Comparison of ENCODE assay signal across 1 cellular context in genomic region chr1:202154766-202155477, GRCh38.
TF ChIP-seq lines count a peak whose summit lies in the region.

No MANE protein-coding gene starts in this region.

TF ChIP-seq in K562, 482 proteins besides CTCF, POLR2A, EP300 and RAD21 (continued from another document and continues in another):
- TF ChIP-seq E2F8 (IDR thresholded peaks at IDR 0.05; ENCODE audit: low read depth, partially characterized antibody) (peak; percentile 12), MTA3 (IDR thresholded peaks at IDR 0.05; ENCODE audit: borderline replicate concordance) (no peak; the same call in 1 of the 2 replicates), JUND (IDR thresholded peaks at IDR 0.05; ENCODE audit: borderline replicate concordance, low read depth, low read length) (peak; percentile 36; the same call in 1 of the 2 replicates), JUND (tag; IDR thresholded peaks at IDR 0.05; ENCODE audit: borderline replicate concordance, low read depth, low read length) (no peak; the same call in 2 of the 3 replicates), ZNF224 (CRISPR knock-in tag; IDR thresholded peaks at IDR 0.05) (no peak), EZH2 (IDR thresholded peaks at IDR 0.05; ENCODE audit: borderline replicate concordance, low read depth, low read length) (no peak), SMAD1 (IDR thresholded peaks at IDR 0.05; ENCODE audit: low read depth, low read length, partially characterized antibody) (no peak), KLF1 (tag; IDR thresholded peaks at IDR 0.05) (no peak), YY1 (IDR thresholded peaks at IDR 0.05; ENCODE audit: borderline replicate concordance in 1 of 3, control insufficient read depth in 1 of 3, extremely low read depth in 1 of 3, insufficient read depth in 3 of 3, insufficient read length in 1 of 3, insufficient replicate concordance in 2 of 3, low read depth in 1 of 3, low read length in 2 of 3) (peak in 2 of 3 experiments; percentile 15 to 27), RBM15 (IDR thresholded peaks at IDR 0.05; ENCODE audit: insufficient read depth, low read length) (no peak), ZBTB1 (CRISPR knock-in tag; IDR thresholded peaks at IDR 0.05; ENCODE audit: borderline replicate concordance, low read depth) (no peak), TEAD1 (CRISPR knock-in tag; IDR thresholded peaks at IDR 0.05) (no peak), L3MBTL2 (IDR thresholded peaks at IDR 0.05) (0 out of 2 replicates have a peak, but pooled peaks have one; percentile 7), ATF6 (CRISPR knock-in tag; IDR thresholded peaks at IDR 0.05) (no peak), ZNF23 (CRISPR knock-in tag; IDR thresholded peaks at IDR 0.05) (no peak), MAFK (IDR thresholded peaks at IDR 0.05; ENCODE audit: low read length) (0 out of 2 replicates have a peak, but pooled peaks have one; percentile 4), CXXC5 (CRISPR knock-in tag; IDR thresholded peaks at IDR 0.05) (0 out of 2 replicates have a peak, but pooled peaks have one; percentile 29), FOSL1 (tag; conservative IDR thresholded peaks at IDR 0.05) (0 out of 2 replicates have a peak, but pooled peaks have one; percentile 4), DEAF1 (CRISPR knock-in tag; IDR thresholded peaks at IDR 0.05) (peak; percentile 40; the same call in 1 of the 2 replicates), HIVEP1 (CRISPR knock-in tag; IDR thresholded peaks at IDR 0.05) (no peak), ZNF324 (CRISPR knock-in tag; IDR thresholded peaks at IDR 0.05) (no peak), TFAP4 (CRISPR knock-in tag; IDR thresholded peaks at IDR 0.05; ENCODE audit: borderline replicate concordance) (peak; percentile 59; the same call in 1 of the 2 replicates), NFIX (CRISPR knock-in tag; IDR thresholded peaks at IDR 0.05; ENCODE audit: low read depth) (no peak), THRB (CRISPR knock-in tag; conservative IDR thresholded peaks at IDR 0.05) (0 out of 2 replicates have a peak, but pooled peaks have one; percentile 48), CCAR2 (IDR thresholded peaks at IDR 0.05; ENCODE audit: low read depth, low read length) (no peak), HMBOX1 (IDR thresholded peaks at IDR 0.05) (no peak), TOE1 (IDR thresholded peaks at IDR 0.05; ENCODE audit: borderline replicate concordance) (no peak), TOE1 (CRISPR knock-in tag; IDR thresholded peaks at IDR 0.05; ENCODE audit: borderline replicate concordance, low read depth) (0 out of 2 replicates have a peak, but pooled peaks have one; percentile 33), MYC (IDR thresholded peaks at IDR 0.05; ENCODE audit: low read depth, low read length) (0 out of 2 replicates have a peak, but pooled peaks have one; percentile 14), MYC (CRISPR knock-in tag; IDR thresholded peaks at IDR 0.05; ENCODE audit: borderline replicate concordance, low read depth) (no peak), ZBTB17 (CRISPR knock-in tag; IDR thresholded peaks at IDR 0.05) (no peak), E4F1 (CRISPR knock-in tag; IDR thresholded peaks at IDR 0.05; ENCODE audit: borderline replicate concordance) (no peak), CBX3 (IDR thresholded peaks at IDR 0.05; ENCODE audit: borderline replicate concordance in 1 of 2, low read length in 2 of 2) (peak in 1 of 2 experiments; percentile 29; a peak in 1 of 3 replicates), MEF2A (IDR thresholded peaks at IDR 0.05; ENCODE audit: control insufficient read depth, low read depth, low read length) (no peak), TSC22D4 (tag; IDR thresholded peaks at IDR 0.05) (no peak), SUPT5H (IDR thresholded peaks at IDR 0.05) (no peak), MEF2D (tag; conservative IDR thresholded peaks at IDR 0.05; ENCODE audit: low read depth) (no peak), PHB2 (IDR thresholded peaks at IDR 0.05; ENCODE audit: low read depth) (no peak), MLX (CRISPR knock-in tag; conservative IDR thresholded peaks at IDR 0.05) (no peak), NELFE (IDR thresholded peaks at IDR 0.05; ENCODE audit: insufficient read depth, insufficient read length) (no peak), ZNF175 (CRISPR knock-in tag; IDR thresholded peaks at IDR 0.05; ENCODE audit: low read depth) (no peak), TRIM25 (IDR thresholded peaks at IDR 0.05; ENCODE audit: borderline replicate concordance) (no peak), TAF15 (IDR thresholded peaks at IDR 0.05; ENCODE audit: low read depth, low read length) (no peak), CC2D1A (IDR thresholded peaks at IDR 0.05) (0 out of 2 replicates have a peak, but pooled peaks have one; percentile 54), PKNOX1 (IDR thresholded peaks at IDR 0.05) (peak; percentile 65), CTBP1 (IDR thresholded peaks at IDR 0.05; ENCODE audit: borderline replicate concordance) (peak; percentile 23; the same call in 1 of the 2 replicates)
